In genomic region chr20:44746367-44747165, GRCh38 we compare ENCODE assay signal across 8 cellular contexts. TPM values are rescaled to one million over a fixed set of nuclear protein-coding genes. Genes with fewer than 3 reads are reported as not detected.
DNase-seq lines count a peak whose midpoint lies in the region; ATAC-seq and TF ChIP-seq lines count a peak whose summit lies in the region.
"Had no signal": no experiment of that assay in that cellular context is flagged by ENCODE, and none has a peak within 500 bp of the region (broad histone marks: within the 10 kb centered on the region; RNA-seq: fewer than 3 reads in every experiment).

No MANE protein-coding gene starts in this region.

- DNase-seq in HFF-Myc (ENCODE audit: extremely low read depth, low read depth): no peak
- no peak for DNase-seq in esophagus squamous epithelium (lab: John Stamatoyannopoulos, UW)
- DNase-seq in central memory CD4-positive, alpha-beta T cell: no peak

- H3K4me1 ChIP-seq in OCI-LY3 (ENCODE audit: low read length) (peaks cover 4% of the 10 kb centered on the region; the same call in 1 of the 2 replicates), esophagus squamous epithelium (peaks cover 14 to 40% (median 16%) of the 10 kb centered on the region in 3 donors), skeletal muscle tissue (ENCODE audit: control insufficient read depth in 3 of 3, insufficient read depth in 3 of 3, low read length in 3 of 3) (peaks cover 8 to 31% (median 9%) of the 10 kb centered on the region in 3 donors)

- WGBS in esophagus squamous epithelium, 2 donors: 31 to 36% methylated on average over 8 of the region's 12 CpGs

- no peaks in the 10 kb centered on the region for H3K9me3 ChIP-seq in OCI-LY3 (ENCODE audit: insufficient read depth, low read length)
- H3K9me3 ChIP-seq in esophagus squamous epithelium: no peaks in the 10 kb centered on the region
- H3K9me3 ChIP-seq in skeletal muscle tissue (ENCODE audit: control insufficient read depth in 3 of 3, low read length in 3 of 3): no peaks in the 10 kb centered on the region
- H3K9me3 ChIP-seq: SJSA1 had no signal

- H3K79me2 ChIP-seq in OCI-LY3 (ENCODE audit: low read length): no peaks in the 10 kb centered on the region

- no peak overlapping the region for H3K27ac ChIP-seq in OCI-LY3 (ENCODE audit: low read length)
- peak overlapping the region; percentile 40 to 76 (median 55) for H3K27ac ChIP-seq in esophagus squamous epithelium
- H3K27ac ChIP-seq in skeletal muscle tissue (ENCODE audit: low read depth, low read length): no peak overlapping the region
- H3K27ac ChIP-seq: SJSA1 had no signal

- ATAC-seq in HG03025 (IDR thresholded peaks at IDR 0.05; ENCODE audit: low FRiP score, unreplicated experiment) (no peak), GM21619 (IDR thresholded peaks at IDR 0.05; ENCODE audit: unreplicated experiment) (no peak)

- H3K4me2 ChIP-seq in OCI-LY3 (ENCODE audit: low read length): peak overlapping the region; percentile 70

- H4K20me1 ChIP-seq in OCI-LY3 (ENCODE audit: insufficient read depth, low read length): no peaks in the 10 kb centered on the region

- H3K27me3 ChIP-seq in OCI-LY3 (ENCODE audit: low read depth, low read length): no peaks in the 10 kb centered on the region
- peaks cover 0 to 63% (median 0%) of the 10 kb centered on the region in 4 donors for H3K27me3 ChIP-seq in esophagus squamous epithelium
- H3K27me3 ChIP-seq in skeletal muscle tissue (ENCODE audit: control insufficient read depth in 3 of 3, insufficient read depth in 3 of 3, low read length in 3 of 3): peaks cover 24 to 31% (median 30%) of the 10 kb centered on the region in 3 donors

- no peak for TF ChIP-seq CTCF in HFF-Myc (IDR thresholded peaks at IDR 0.05; ENCODE audit: low read depth, low read length, missing control alignments)
- no peak for TF ChIP-seq CTCF in OCI-LY3 (IDR thresholded peaks at IDR 0.05; ENCODE audit: low read depth, low read length)
- no peak for TF ChIP-seq CTCF in esophagus squamous epithelium (IDR thresholded peaks at IDR 0.05)

- TF ChIP-seq POLR2A in esophagus squamous epithelium (IDR thresholded peaks at IDR 0.05): no peak

- intact Hi-C loops in esophagus squamous epithelium (cut with DNase I): loop anchor here (5.0 kb wide), 1 partner anchor 121 kb away; no protein-coding TSS in a partner anchor

- peak overlapping the region; percentile 39 for H3K4me3 ChIP-seq in HFF-Myc (replicated peaks; ENCODE audit: low read depth, low read length)
- peak overlapping the region; percentile 76 for H3K4me3 ChIP-seq in OCI-LY3 (ENCODE audit: low read length)
- H3K4me3 ChIP-seq in esophagus squamous epithelium: peak overlapping the region; percentile 42 to 70 (median 56)
- H3K4me3 ChIP-seq in skeletal muscle tissue (ENCODE audit: low read length in 3 of 3): peak overlapping the region; percentile 25 to 64 (median 63)

- H3K9ac ChIP-seq in OCI-LY3 (ENCODE audit: low read length): peak overlapping the region; percentile 47; the same call in 1 of the 2 replicates
- H3K9ac ChIP-seq in skeletal muscle tissue (ENCODE audit: low read depth in 1 of 3, low read length in 3 of 3): peak overlapping the region in 2 of 3 donors; percentile 64 to 65

- H2AFZ ChIP-seq in OCI-LY3 (ENCODE audit: low read depth, low read length): peak overlapping the region; percentile 44; the same call in 1 of the 2 replicates

- no peaks in the 10 kb centered on the region for H3K36me3 ChIP-seq in OCI-LY3 (replicated peaks; ENCODE audit: low read depth, low read length)
- H3K36me3 ChIP-seq in esophagus squamous epithelium: no peaks in the 10 kb centered on the region
- no peaks in the 10 kb centered on the region for H3K36me3 ChIP-seq in skeletal muscle tissue (ENCODE audit: control insufficient read depth in 3 of 3, insufficient read depth in 3 of 3, low read length in 3 of 3)
- H3K36me3 ChIP-seq: SJSA1 had no signal

RNA-seq across cellular contexts. Expression of gene KCNK15, which starts 0.9 kb away (rescaled TPM):
- 1 to 10 TPM in 1 of 4 donors, under 1 TPM in 2, not detected in 1; 0.13 to 2.5 (median 0.23) TPM for total RNA-seq in esophagus squamous epithelium
- under 0.01 TPM for total RNA-seq in skeletal muscle tissue
- total RNA-seq: SJSA1 had no signal

RNA-seq across cellular contexts. Expression of gene CCN5, which starts 31.4 kb away (rescaled TPM):
- 10 to 100 TPM in 3 of 4 donors, 1 to 10 TPM in 1; 6.7 to 83.9 (median 31.0) TPM for total RNA-seq in esophagus squamous epithelium
- not detected for total RNA-seq in skeletal muscle tissue
- total RNA-seq: SJSA1 had no signal

Comparison
In these comparisons a context has a peak if more than half of its experiments do, and no peak if none do; other contexts are left out.
1. H3K27ac ChIP-seq: peak in esophagus squamous epithelium (4 of 4); none in OCI-LY3 (single experiment) and skeletal muscle tissue (single experiment).
2. Peak in every context shown above with its lines, with median percentiles within 50 percentile points of each other: H3K4me3 ChIP-seq.